8 cellular contexts compared by ENCODE assay signal in the genomic region with DNA sequence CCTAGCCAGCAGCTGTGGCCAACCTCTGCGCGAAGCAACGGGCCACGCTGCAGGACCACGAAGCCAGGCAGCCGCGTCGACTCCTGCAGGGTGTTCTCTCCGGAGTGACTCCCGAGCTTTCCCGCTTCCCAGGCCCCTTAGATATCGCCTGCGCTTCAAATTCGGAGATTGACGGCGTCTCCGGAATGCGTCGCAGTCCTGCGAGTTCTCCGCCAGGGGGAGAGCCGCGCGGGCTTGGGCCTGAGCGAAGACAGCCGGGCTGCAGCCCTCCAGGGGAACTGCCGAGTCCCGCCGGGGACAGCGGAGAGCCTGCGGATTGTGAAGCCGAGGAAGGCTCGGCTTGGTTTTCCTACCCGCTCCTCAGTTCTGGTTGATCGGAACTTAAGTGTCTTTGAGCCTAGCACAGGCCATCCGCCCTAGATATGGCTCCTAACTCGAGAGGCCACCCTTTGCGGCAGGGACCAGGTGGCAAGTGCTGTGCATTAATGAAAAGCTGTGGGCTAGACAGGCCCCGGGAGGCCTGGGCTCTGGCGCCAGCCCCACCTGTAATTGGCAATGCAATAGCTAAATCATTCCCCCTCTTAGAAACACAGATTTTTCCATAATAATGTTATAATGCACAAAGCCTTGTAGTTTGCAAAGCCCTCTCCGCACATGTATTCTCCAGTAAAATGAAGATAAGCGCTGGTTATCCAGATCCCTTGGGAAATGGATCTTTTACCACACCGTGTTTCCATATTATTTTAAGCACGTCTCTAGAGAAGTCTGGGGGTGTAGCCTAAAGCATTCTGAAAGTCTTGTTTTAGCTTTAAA. TPM values are rescaled to one million over a fixed set of nuclear protein-coding genes. Genes with fewer than 3 reads are reported as not detected.
DNase-seq lines count a peak whose midpoint lies in the region; ATAC-seq, FAIRE-seq and TF ChIP-seq lines count a peak whose summit lies in the region.

No MANE protein-coding gene starts in this region.

- H3K79me2 ChIP-seq in ACC112 (ENCODE audit: control insufficient read depth, insufficient read depth, low read length, unreplicated experiment) = no peaks in the 10 kb centered on the region

- H3K9me3 ChIP-seq in kidney (ENCODE audit: control insufficient read depth in 1 of 2, low read length in 2 of 2) = no peaks in the 10 kb centered on the region

- ATAC-seq in GM18867 (IDR thresholded peaks at IDR 0.05; ENCODE audit: unreplicated experiment) (peak; percentile 97), HG03108 (IDR thresholded peaks at IDR 0.05; ENCODE audit: unreplicated experiment) (peak; percentile 92)
- peak; percentile 84 to 85 for ATAC-seq in activated CD4-positive, CD25-positive, alpha-beta regulatory T cell treated with anti-CD3 and anti-CD28 coated beads, Interleukin-2, amount 50 U/mL, for 24 hours

- DNase-seq in NCI-H2171 treated with DMSO at 0.1 percent for 48 hours (lab: John Stamatoyannopoulos, UW) (peak; percentile 89), cerebellum (ENCODE audit: low spot score) (peak; percentile 82), kidney (peak; percentile 95)
- DNase-seq in stimulated activated CD4-positive, alpha-beta T cell treated with anti-CD3 and anti-CD28 coated beads, Interleukin-12 subunit alpha, Interleukin-12 subunit beta, amount 100 ng/mL, for 48 hours (ENCODE audit: low read depth in 2 of 3, low spot score in 1 of 3) = peak; percentile 57 to 74 (median 64)

- peak overlapping the region; percentile 72 to 74 for H3K9ac ChIP-seq in kidney (ENCODE audit: low read length in 2 of 2)

- H3K36me3 ChIP-seq in ACC112 (ENCODE audit: insufficient read depth, low read length) (no peaks in the 10 kb centered on the region), kidney (ENCODE audit: control insufficient read depth in 1 of 2, insufficient read depth in 2 of 2, low read length in 2 of 2) (no peaks in the 10 kb centered on the region)

- peak overlapping the region; percentile 99 for H2AFZ ChIP-seq in ACC112 (ENCODE audit: low read length, unreplicated experiment)

- TF ChIP-seq CTCF in kidney (IDR thresholded peaks at IDR 0.05; ENCODE audit: borderline replicate concordance, extremely low read depth, insufficient read depth) = peak; percentile 83

- H3K27ac ChIP-seq in ACC112 (ENCODE audit: low read depth, low read length) = no peak overlapping the region
- H3K27ac ChIP-seq in kidney (ENCODE audit: low read depth in 2 of 2, low read length in 2 of 2) = peak overlapping the region; percentile 23 to 63

- H3K4me3 ChIP-seq in ACC112 (ENCODE audit: low read depth, low read length) = peak overlapping the region; percentile 96
- peak overlapping the region; percentile 75 to 81 for H3K4me3 ChIP-seq in kidney (ENCODE audit: low read length in 2 of 2)

- no peak for FAIRE-seq in kidney (lab: Jason Lieb, UNC)

- H3K4me1 ChIP-seq in ACC112 (ENCODE audit: control insufficient read depth, insufficient read depth, low read length, unreplicated experiment) = peaks cover 20% of the 10 kb centered on the region
- H3K4me1 ChIP-seq in kidney (ENCODE audit: control insufficient read depth in 1 of 2, insufficient read depth in 1 of 2, low read depth in 1 of 2, low read length in 2 of 2) = peaks cover 0 to 5% of the 10 kb centered on the region in 2 donors

- intact Hi-C loops in kidney (cut with DNase I) = no loop called here

- no peaks in the 10 kb centered on the region for H3K27me3 ChIP-seq in ACC112 (ENCODE audit: insufficient read depth, low read length)

RNA-seq across cellular contexts. Expression of a gene that starts 0.9 kb away (rescaled TPM):
- total RNA-seq in cerebellum (42.3 TPM), kidney (5.1 TPM)
- 1.3 TPM for polyA plus RNA-seq in kidney (ENCODE audit: insufficient read depth, low read depth, low replicate concordance)
